In genomic region chr3:51941447-51941797, GRCh38 we compare ENCODE assay signal across 8 cellular contexts. TPM values are rescaled to one million over a fixed set of nuclear protein-coding genes. Genes with fewer than 3 reads are reported as not detected.
DNase-seq lines count a peak whose midpoint lies in the region; ATAC-seq and TF ChIP-seq lines count a peak whose summit lies in the region.

No MANE protein-coding gene starts in this region.

- H3K4me2 ChIP-seq in DND-41 (ENCODE audit: insufficient read depth, low read length): peak overlapping the region; percentile 97

- H2AFZ ChIP-seq in DND-41 (ENCODE audit: low read depth, low read length): peak overlapping the region; percentile 69

- TF ChIP-seq CTCF in DND-41 (IDR thresholded peaks at IDR 0.05; ENCODE audit: borderline replicate concordance, extremely low read depth, low read length, poor library complexity, severe bottlenecking) (no peak), Panc1 (IDR thresholded peaks at IDR 0.05) (no peak), esophagus squamous epithelium (IDR thresholded peaks at IDR 0.05) (no peak), progenitor cell of endocrine pancreas (IDR thresholded peaks at IDR 0.05; ENCODE audit: unreplicated experiment) (no peak)

- H3K9me3 ChIP-seq in DND-41 (ENCODE audit: insufficient read depth, low read length, severe bottlenecking) (no peaks in the 10 kb centered on the region), Panc1 (ENCODE audit: control insufficient read depth, insufficient read depth, low read depth, low read length) (no peaks in the 10 kb centered on the region), esophagus squamous epithelium (no peaks in the 10 kb centered on the region)

- BruUV-seq in Panc1 (replicated peaks; lab: Mats Ljungman, UMichigan): no TSS peak

- H3K36me3 ChIP-seq in DND-41 (ENCODE audit: insufficient read depth, low read length): peaks cover 30% of the 10 kb centered on the region
- no peaks in the 10 kb centered on the region; the same call in 1 of the 2 replicates for H3K36me3 ChIP-seq in Panc1 (ENCODE audit: control insufficient read depth, insufficient read depth, low read length)
- peaks cover 10 to 46% (median 18%) of the 10 kb centered on the region in 3 donors for H3K36me3 ChIP-seq in esophagus squamous epithelium

- in situ Hi-C loops in Panc1 (cut with HindIII; ENCODE audit: low pct_unique_long_range_greater_than_20kb, low sequenced_read_pairs): no loop called here

- no peak for ATAC-seq in DND-41 (ENCODE audit: insufficient read depth, low read depth)
- peak; percentile 6 for ATAC-seq in Panc1
- no peak for ATAC-seq in GM21423 (IDR thresholded peaks at IDR 0.05; ENCODE audit: unreplicated experiment)

- no peaks in the 10 kb centered on the region for H3K9me3 Mint-ChIP-seq in progenitor cell of endocrine pancreas (ENCODE audit: low read depth)

- peaks cover 5% of the 10 kb centered on the region for H3K36me3 Mint-ChIP-seq in progenitor cell of endocrine pancreas (ENCODE audit: insufficient read depth)

- peak overlapping the region; percentile 54 for H3K27ac ChIP-seq in DND-41 (ENCODE audit: low read length)
- H3K27ac ChIP-seq in Panc1 (ENCODE audit: low read length): peak overlapping the region; percentile 78
- H3K27ac ChIP-seq in esophagus squamous epithelium: peak overlapping the region; percentile 60 to 86 (median 73)

- peaks cover 41% of the 10 kb centered on the region for H3K4me1 ChIP-seq in DND-41 (ENCODE audit: insufficient read depth, low read length)
- peaks cover 7% of the 10 kb centered on the region; the same call in 1 of the 2 replicates for H3K4me1 ChIP-seq in Panc1 (ENCODE audit: control insufficient read depth, insufficient read depth, low read length)
- H3K4me1 ChIP-seq in esophagus squamous epithelium: peaks cover 16 to 44% (median 26%) of the 10 kb centered on the region in 3 donors

- H4K20me1 ChIP-seq in DND-41 (ENCODE audit: insufficient read depth, low read length): peaks cover 13% of the 10 kb centered on the region

- H3K4me1 Mint-ChIP-seq in progenitor cell of endocrine pancreas (ENCODE audit: low read depth): peaks cover 12% of the 10 kb centered on the region

- peak overlapping the region; percentile 77 for H3K4me3 Mint-ChIP-seq in progenitor cell of endocrine pancreas (ENCODE audit: low read depth)

- H3K27ac Mint-ChIP-seq in progenitor cell of endocrine pancreas: no peak overlapping the region

- POLR2A ChIA-PET in Panc1 (lab: Charles Lee): interaction anchor here (0.6 to 0.7 kb wide), 2 partner anchors 66 to 217 kb away, joined by 3 to 5 read pairs; no protein-coding TSS in a partner anchor

- CTCF ChIA-PET in Panc1 (lab: Charles Lee): interaction anchor here (0.8 to 1.2 kb wide), 2 partner anchors 32 to 42 kb away, joined by 3 to 7 read pairs; partner anchors contain the start of genes ABHD14B and ACY1

- peak overlapping the region; percentile 77 for H3K9ac ChIP-seq in DND-41 (ENCODE audit: low read depth, low read length)

- intact Hi-C loops in Panc1 (cut with micrococcal nuclease; ENCODE audit: unreplicated experiment) (no loop called here), esophagus squamous epithelium (cut with DNase I) (no loop called here)

- H3K27me3 Mint-ChIP-seq in progenitor cell of endocrine pancreas: no peaks in the 10 kb centered on the region

- H3K4me3 ChIP-seq in DND-41 (ENCODE audit: low read depth in 1 of 2, low read length in 2 of 2): peak overlapping the region; percentile 82 to 84
- H3K4me3 ChIP-seq in Panc1 (ENCODE audit: low read depth in 2 of 2, low read length in 2 of 2): peak overlapping the region; percentile 93 to 94
- peak overlapping the region; percentile 53 to 95 (median 84) for H3K4me3 ChIP-seq in esophagus squamous epithelium

- peak in 1 of 4 donors; percentile 8 for TF ChIP-seq POLR2A in esophagus squamous epithelium (IDR thresholded peaks at IDR 0.05)

- H3K79me2 ChIP-seq in DND-41 (ENCODE audit: insufficient read depth, low read length): peaks cover 33% of the 10 kb centered on the region

- DNase-seq in DND-41 (no peak), Panc1 (ENCODE audit: low read depth, low spot score) (no peak), esophagus squamous epithelium (lab: John Stamatoyannopoulos, UW) (no peak), progenitor cell of endocrine pancreas (ENCODE audit: low spot score, unreplicated experiment) (no peak), GDM1 (lab: John Stamatoyannopoulos, UW) (no peak), NCI-H226 (no peak), NCI-H526 treated with DMSO at 0.1 percent for 48 hours (lab: John Stamatoyannopoulos, UW) (no peak)

- no peaks in the 10 kb centered on the region for H3K27me3 ChIP-seq in DND-41 (ENCODE audit: insufficient read depth, low read length, poor library complexity)
- no peaks in the 10 kb centered on the region for H3K27me3 ChIP-seq in Panc1 (ENCODE audit: control insufficient read depth, insufficient read depth, low read length)
- no peaks in the 10 kb centered on the region for H3K27me3 ChIP-seq in esophagus squamous epithelium

- 0% methylated on average over 1 of the region's 21 CpGs; no CpG with 5 or more reads in 1 of the 2 donors for WGBS in esophagus squamous epithelium, 2 donors

RNA-seq across cellular contexts. Expression of gene RRP9, which starts 0.3 kb away (rescaled TPM):
- total RNA-seq in Panc1 (2021; ENCODE audit: unreplicated experiment) (54.5 TPM), esophagus squamous epithelium (10 to 100 TPM; 11.1 to 30.3 (median 21.3) TPM), progenitor cell of endocrine pancreas (22.5 and 24.0 TPM in 2 replicates)
- 61.1 TPM for polyA plus RNA-seq in Panc1 (2012; ENCODE audit: insufficient read length)

RNA-seq across cellular contexts. Expression of gene PARP3, which starts 0.7 kb away (rescaled TPM):
- total RNA-seq in Panc1 (2021; ENCODE audit: unreplicated experiment) (16.1 TPM), esophagus squamous epithelium (10 to 100 TPM in 2 of 4 donors, 1 to 10 TPM in 2; 7.3 to 33.0 (median 14.2) TPM), progenitor cell of endocrine pancreas (5.4 and 7.9 TPM in 2 replicates)
- 35.2 TPM for polyA plus RNA-seq in Panc1 (2012; ENCODE audit: insufficient read length)

RNA-seq across cellular contexts. Expression of gene GPR62, which starts 13.8 kb away (rescaled TPM):
- total RNA-seq in Panc1 (2021; ENCODE audit: unreplicated experiment) (not detected), esophagus squamous epithelium (under 1 TPM in 2 of 4 donors, not detected in 2; 0.09 to 0.38 TPM), progenitor cell of endocrine pancreas (0.12 TPM in 1 of 2 replicates, not detected in the other)
- not detected for polyA plus RNA-seq in Panc1 (2012; ENCODE audit: insufficient read length)

RNA-seq across cellular contexts. Expression of gene PCBP4, which starts 25.8 kb away (rescaled TPM):
- total RNA-seq in Panc1 (2021; ENCODE audit: unreplicated experiment) (58.0 TPM), esophagus squamous epithelium (10 to 100 TPM; 13.0 to 47.3 (median 19.5) TPM), progenitor cell of endocrine pancreas (159 and 160 TPM in 2 replicates)
- polyA plus RNA-seq in Panc1 (2012; ENCODE audit: insufficient read length): 108 TPM

RNA-seq across cellular contexts. Expression of gene ABHD14B, which starts 32.4 kb away (rescaled TPM):
- 40.7 TPM for total RNA-seq in Panc1 (2021; ENCODE audit: unreplicated experiment)
- polyA plus RNA-seq in Panc1 (2012; ENCODE audit: insufficient read length): 49.9 TPM
- 10 to 100 TPM; 29.6 to 54.4 (median 33.4) TPM for total RNA-seq in esophagus squamous epithelium
- total RNA-seq in progenitor cell of endocrine pancreas: 13.7 and 14.4 TPM in 2 replicates
